8 cellular contexts compared by ENCODE assay signal in genomic region chr2:202831241-202831997, GRCh38. TPM values are rescaled to one million over a fixed set of nuclear protein-coding genes. Genes with fewer than 3 reads are reported as not detected.
DNase-seq lines count a peak whose midpoint lies in the region; ATAC-seq and TF ChIP-seq lines count a peak whose summit lies in the region.

No MANE protein-coding gene starts in this region.

- no peaks in the 10 kb centered on the region for H3K79me2 ChIP-seq in ACC112 (ENCODE audit: control insufficient read depth, insufficient read depth, low read length, unreplicated experiment)

- H3K4me1 ChIP-seq in ACC112 (ENCODE audit: control insufficient read depth, insufficient read depth, low read length, unreplicated experiment): peaks cover 3% of the 10 kb centered on the region

- peaks cover 4% of the 10 kb centered on the region for H3K4me1 Mint-ChIP-seq in brain

- H3K36me3 ChIP-seq in ACC112 (ENCODE audit: insufficient read depth, low read length) (no peaks in the 10 kb centered on the region), kidney epithelial cell (ENCODE audit: control insufficient read depth, insufficient read depth, low read length) (no peaks in the 10 kb centered on the region)

- peak; percentile 34 for DNase-seq in GM12864 (ENCODE audit: low read depth)
- DNase-seq in M059J (ENCODE audit: low read depth): peak; percentile 82
- DNase-seq in kidney epithelial cell (ENCODE audit: low read depth): no peak
- DNase-seq in stimulated activated CD8-positive, alpha-beta memory T cell treated with anti-CD3 and anti-CD28 coated beads, Interleukin-2, amount 100 ng/mL, for 48 hours (ENCODE audit: low read depth in 2 of 2): peak; percentile 13

- no peak overlapping the region for H3K27ac ChIP-seq in ACC112 (ENCODE audit: low read depth, low read length)

- H3K27ac Mint-ChIP-seq in brain: peak overlapping the region in 1 of 5 experiments; percentile 39

- TF ChIP-seq CTCF in GM12864 (IDR thresholded peaks at IDR 0.05; ENCODE audit: low read depth, low read length, missing control alignments) (peak; percentile 58), brain (conservative IDR thresholded peaks at IDR 0.05) (peak; percentile 34 to 66), kidney epithelial cell (IDR thresholded peaks at IDR 0.05; ENCODE audit: insufficient read depth, low read length, poor library complexity, severe bottlenecking) (peak; percentile 78)

- H3K27me3 ChIP-seq in ACC112 (ENCODE audit: insufficient read depth, low read length) (no peaks in the 10 kb centered on the region), kidney epithelial cell (ENCODE audit: control insufficient read depth, insufficient read depth, low read length) (no peaks in the 10 kb centered on the region)

- peak; percentile 94 for ATAC-seq in SK-N-SH treated with all-trans-retinoic acid at 6 μM for 48 hours
- no peak for ATAC-seq in GM21423 (IDR thresholded peaks at IDR 0.05; ENCODE audit: unreplicated experiment)

- H2AFZ ChIP-seq in ACC112 (ENCODE audit: low read length, unreplicated experiment): peak overlapping the region; percentile 88

- H3K36me3 Mint-ChIP-seq in brain: peaks cover 19% of the 10 kb centered on the region

- H3K4me3 ChIP-seq in ACC112 (ENCODE audit: low read depth, low read length) (peak overlapping the region; percentile 54), GM12864 (ENCODE audit: low read depth, low read length) (no peak overlapping the region), kidney epithelial cell (ENCODE audit: low read depth, low read length) (no peak overlapping the region)

- H3K27me3 Mint-ChIP-seq in brain: no peaks in the 10 kb centered on the region

- no peak overlapping the region for H3K4me3 Mint-ChIP-seq in brain

- peaks cover 0 to 3% (median 0%) of the 10 kb centered on the region in 5 experiments for H3K9me3 Mint-ChIP-seq in brain

TF ChIP-seq in SK-N-SH treated with all-trans-retinoic acid at 6 μM for 48 hours, 23 proteins besides CTCF, POLR2A, EP300 and RAD21:
- TF ChIP-seq ARNTL (CRISPR knock-in tag; IDR thresholded peaks at IDR 0.05; ENCODE audit: borderline replicate concordance, low read depth) (no peak), CSRNP3 (CRISPR knock-in tag; IDR thresholded peaks at IDR 0.05) (no peak), TCF4 (CRISPR knock-in tag; IDR thresholded peaks at IDR 0.05; ENCODE audit: borderline replicate concordance) (no peak), CREB5 (CRISPR knock-in tag; IDR thresholded peaks at IDR 0.05; ENCODE audit: low read depth) (no peak), GLIS3 (CRISPR knock-in tag; IDR thresholded peaks at IDR 0.05) (no peak)

RNA-seq across cellular contexts. Expression of gene ICA1L, which starts 40.1 kb away (rescaled TPM):
- total RNA-seq in M059J (2014; rRNA removed; shearing (Covaris generic)): 0.69 and 1.1 TPM in 2 replicates
- 8.8 TPM for polyA plus RNA-seq in brain (ENCODE audit: insufficient read depth, low read depth, low replicate concordance)
- 7.3 and 7.6 TPM in 2 replicates for total RNA-seq in kidney epithelial cell
